8 cellular contexts compared by ENCODE assay signal in the genomic region with DNA sequence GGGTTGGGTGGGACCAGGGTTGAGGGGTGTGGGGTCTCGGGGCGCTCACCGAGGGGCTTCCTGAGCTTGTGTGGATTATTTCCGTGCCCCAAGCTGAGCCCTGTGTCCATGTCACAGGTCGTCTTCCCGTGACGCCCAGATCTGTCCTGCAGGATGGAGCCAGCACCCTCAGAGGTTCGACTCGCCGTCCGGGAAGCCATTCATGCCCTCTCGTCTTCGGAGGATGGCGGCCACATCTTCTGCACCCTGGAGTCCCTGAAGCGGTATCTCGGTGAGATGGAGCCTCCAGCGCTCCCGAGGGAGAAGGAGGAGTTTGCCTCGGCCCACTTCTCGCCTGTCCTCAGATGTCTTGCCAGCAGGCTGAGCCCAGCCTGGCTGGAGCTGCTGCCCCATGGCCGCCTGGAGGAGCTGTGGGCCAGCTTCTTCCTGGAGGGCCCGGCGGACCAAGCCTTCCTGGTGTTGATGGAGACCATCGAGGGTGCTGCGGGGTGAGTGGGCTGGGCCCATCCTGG. TPM values are rescaled to one million over a fixed set of nuclear protein-coding genes. Genes with fewer than 3 reads are reported as not detected.
A peak's percentile ranks its signal among the peaks of the same experiment; 100 is the strongest.
DNase-seq lines count a peak whose midpoint lies in the region; ATAC-seq lines count a peak whose summit lies in the region.

No MANE protein-coding gene starts in this region.

- no peak for DNase-seq in CD4-positive, alpha-beta memory T cell
- DNase-seq in HPDE6-E6E7 (ENCODE audit: extremely low spot score) (peak; percentile 40), left ventricle myocardium superior (peak; percentile 84), sciatic nerve (ENCODE audit: low spot score) (peak; percentile 75)
- no peak for DNase-seq in stimulated activated CD4-positive, alpha-beta T cell treated with anti-CD3 and anti-CD28 coated beads, Interleukin-2, amount 100 ng/mL, for 48 hours

- H3K36me3 ChIP-seq in CD4-positive, alpha-beta memory T cell (ENCODE audit: insufficient read depth, low read length): no peaks in the 10 kb centered on the region

- H3K4me3 ChIP-seq in CD4-positive, alpha-beta memory T cell (ENCODE audit: low read length in 2 of 2): peak overlapping the region; percentile 42 to 72

- H3K27me3 Mint-ChIP-seq in CD4-positive, alpha-beta memory T cell: no peaks in the 10 kb centered on the region
- no peaks in the 10 kb centered on the region for H3K27me3 Mint-ChIP-seq in activated T-helper 17 cell treated with anti-CD3 and anti-CD28 coated beads, Interleukin-2, amount 50 U/mL, for 72 hours

- H3K9me3 Mint-ChIP-seq in CD4-positive, alpha-beta memory T cell: peaks cover 0 to 1% (median 0%) of the 10 kb centered on the region in 8 donors
- H3K9me3 Mint-ChIP-seq in activated T-helper 17 cell treated with anti-CD3 and anti-CD28 coated beads, Interleukin-2, amount 50 U/mL, for 72 hours: no peaks in the 10 kb centered on the region

- peaks cover 5 to 16% of the 10 kb centered on the region in 2 donors for H3K36me3 Mint-ChIP-seq in CD4-positive, alpha-beta memory T cell
- peaks cover 32% of the 10 kb centered on the region for H3K36me3 Mint-ChIP-seq in activated T-helper 17 cell treated with anti-CD3 and anti-CD28 coated beads, Interleukin-2, amount 50 U/mL, for 72 hours (ENCODE audit: low read depth)

- no peaks in the 10 kb centered on the region for H3K27me3 ChIP-seq in CD4-positive, alpha-beta memory T cell (ENCODE audit: insufficient read depth, low read length)

- CTCF ChIA-PET in CD4-positive, alpha-beta memory T cell (lab: Charles Lee; ENCODE audit: partially characterized antibody): interaction anchor here (1.8 kb wide), 1 partner anchor 9 kb away, joined by 4 read pairs; no protein-coding TSS in a partner anchor

- no peak for ATAC-seq in activated T-helper 17 cell treated with anti-CD3 and anti-CD28 coated beads, Interleukin-2, amount 50 U/mL, for 72 hours (replicated peaks)
- ATAC-seq in left ventricle myocardium superior: peak; percentile 76
- peak; percentile 65 for ATAC-seq in sciatic nerve
- no peak for ATAC-seq in HG02763 (IDR thresholded peaks at IDR 0.05; ENCODE audit: unreplicated experiment)
- ATAC-seq in GM19324 (IDR thresholded peaks at IDR 0.05; ENCODE audit: low FRiP score, unreplicated experiment): no peak

- H3K4me1 ChIP-seq in CD4-positive, alpha-beta memory T cell (ENCODE audit: insufficient read depth, low read length): peaks cover 20% of the 10 kb centered on the region

- intact Hi-C loops in CD4-positive, alpha-beta memory T cell (cut with micrococcal nuclease): loop anchor here (5.0 to 10.0 kb wide), 3 partner anchors 118 to 448 kb away; a partner anchor contains a TSS
- intact Hi-C loops in left ventricle myocardium superior (cut with micrococcal nuclease) (no loop called here), sciatic nerve (cut with DNase I) (no loop called here)

- H3K4me3 Mint-ChIP-seq in CD4-positive, alpha-beta memory T cell: peak overlapping the region; percentile 83 to 98 (median 86)
- H3K4me3 Mint-ChIP-seq in activated T-helper 17 cell treated with anti-CD3 and anti-CD28 coated beads, Interleukin-2, amount 50 U/mL, for 72 hours: peak overlapping the region; percentile 87

- H3K9me3 ChIP-seq in CD4-positive, alpha-beta memory T cell (ENCODE audit: control insufficient read depth in 1 of 2, low read length in 2 of 2): no peaks in the 10 kb centered on the region

- H3K27ac ChIP-seq in CD4-positive, alpha-beta memory T cell (ENCODE audit: low read depth, low read length): no peak overlapping the region

- H3K4me1 Mint-ChIP-seq in CD4-positive, alpha-beta memory T cell: peaks cover 7 to 22% (median 15%) of the 10 kb centered on the region in 4 donors
- H3K4me1 Mint-ChIP-seq in activated T-helper 17 cell treated with anti-CD3 and anti-CD28 coated beads, Interleukin-2, amount 50 U/mL, for 72 hours: no peaks in the 10 kb centered on the region

- POLR2A ChIA-PET in CD4-positive, alpha-beta memory T cell (lab: Charles Lee; ENCODE audit: partially characterized antibody): interaction anchor here (1.0 to 3.2 kb wide), 8 partner anchors 18 to 212 kb away, joined by 3 to 30 read pairs (median 8); a partner anchor contains a TSS

- H3K27ac Mint-ChIP-seq in CD4-positive, alpha-beta memory T cell: peak overlapping the region in 6 of 7 donors; percentile 46 to 93 (median 79)
- no peak overlapping the region for H3K27ac Mint-ChIP-seq in activated T-helper 17 cell treated with anti-CD3 and anti-CD28 coated beads, Interleukin-2, amount 50 U/mL, for 72 hours

RNA-seq across cellular contexts. Expression of a gene that starts 1.0 kb away (rescaled TPM):
- 10 to 100 TPM; 55.3 to 56.0 TPM for total RNA-seq in CD4-positive, alpha-beta memory T cell
- polyA plus RNA-seq in CD4-positive, alpha-beta memory T cell: 10 to 100 TPM; 11.3 to 14.5 TPM
- 10 to 100 TPM; 49.2 to 67.9 TPM for total RNA-seq in activated T-helper 17 cell treated with anti-CD3 and anti-CD28 coated beads, Interleukin-2, amount 50 U/mL, for 72 hours
- 21.6 TPM for total RNA-seq in left ventricle myocardium superior
- total RNA-seq in sciatic nerve: 27.9 TPM

RNA-seq across cellular contexts. Expression of a gene that starts 5.4 kb away (rescaled TPM):
- total RNA-seq in CD4-positive, alpha-beta memory T cell: not detected
- polyA plus RNA-seq in CD4-positive, alpha-beta memory T cell: not detected
- total RNA-seq in activated T-helper 17 cell treated with anti-CD3 and anti-CD28 coated beads, Interleukin-2, amount 50 U/mL, for 72 hours: not detected
- not detected for total RNA-seq in left ventricle myocardium superior
- not detected for total RNA-seq in sciatic nerve

RNA-seq across cellular contexts. Expression of a gene that starts 19.4 kb away (rescaled TPM):
- total RNA-seq in CD4-positive, alpha-beta memory T cell: 100 to 1,000 TPM; 105 to 111 TPM
- polyA plus RNA-seq in CD4-positive, alpha-beta memory T cell: 10 to 100 TPM; 18.1 to 29.6 TPM
- 10 to 100 TPM; 44.8 to 63.9 TPM for total RNA-seq in activated T-helper 17 cell treated with anti-CD3 and anti-CD28 coated beads, Interleukin-2, amount 50 U/mL, for 72 hours
- total RNA-seq in left ventricle myocardium superior: 53.2 TPM
- 67.0 TPM for total RNA-seq in sciatic nerve

RNA-seq across cellular contexts. Expression of a gene that starts 39.3 kb away (rescaled TPM):
- 100 to 1,000 TPM; 124 to 125 TPM for total RNA-seq in CD4-positive, alpha-beta memory T cell
- polyA plus RNA-seq in CD4-positive, alpha-beta memory T cell: 10 to 100 TPM; 95.9 to 97.1 TPM
- 10 to 100 TPM; 14.3 to 22.5 TPM for total RNA-seq in activated T-helper 17 cell treated with anti-CD3 and anti-CD28 coated beads, Interleukin-2, amount 50 U/mL, for 72 hours
- 28.8 TPM for total RNA-seq in left ventricle myocardium superior
- total RNA-seq in sciatic nerve: 20.4 TPM

RNA-seq across cellular contexts. Expression of a gene that starts 49.8 kb away (rescaled TPM):
- 10 to 100 TPM; 12.1 to 14.7 TPM for total RNA-seq in CD4-positive, alpha-beta memory T cell
- under 1 TPM in 1 of 2 donors, not detected in 1; 0.13 TPM for polyA plus RNA-seq in CD4-positive, alpha-beta memory T cell
- total RNA-seq in activated T-helper 17 cell treated with anti-CD3 and anti-CD28 coated beads, Interleukin-2, amount 50 U/mL, for 72 hours: 1 to 10 TPM; 2.1 to 3.7 TPM
- total RNA-seq in left ventricle myocardium superior (1.6 TPM), sciatic nerve (3.3 TPM)

Comparison
In these comparisons a context has a peak if more than half of its experiments do, and no peak if none do; other contexts are left out.
1. DNase-seq: peak in HPDE6-E6E7 (single experiment), left ventricle myocardium superior (single experiment) and sciatic nerve (single experiment); none in CD4-positive, alpha-beta memory T cell (0 of 5) and stimulated activated CD4-positive, alpha-beta T cell treated with anti-CD3 and anti-CD28 coated beads, Interleukin-2, amount 100 ng/mL, for 48 hours (0 of 2).
2. ATAC-seq: peak in left ventricle myocardium superior (single experiment) and sciatic nerve (single experiment); none in activated T-helper 17 cell treated with anti-CD3 and anti-CD28 coated beads, Interleukin-2, amount 50 U/mL, for 72 hours (single experiment), HG02763 (single experiment) and GM19324 (single experiment).